ENCODE assay signal across 32 cellular contexts in the genomic region with DNA sequence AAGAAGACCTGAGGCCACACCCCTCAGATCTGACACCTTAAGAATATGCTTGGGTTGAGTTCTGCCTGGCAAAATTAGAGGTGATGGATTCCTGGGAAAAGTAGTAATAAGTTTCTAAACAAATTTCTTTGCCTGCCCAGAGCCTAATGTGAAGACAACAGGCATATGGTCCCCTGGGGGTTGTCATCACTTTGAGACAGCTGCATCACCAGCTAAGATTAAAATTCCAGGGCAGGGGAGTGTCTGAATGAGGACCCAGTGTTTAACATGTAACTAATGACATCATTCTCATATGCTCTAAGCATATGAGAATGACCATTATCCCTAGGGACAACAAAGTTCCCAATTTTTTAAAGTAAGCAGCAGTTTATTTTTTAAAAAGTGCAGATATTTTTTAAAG.
"Had no signal": no experiment of that assay in that cellular context is flagged by ENCODE, and none has a peak within 500 bp of the region (broad histone marks: within the 10 kb centered on the region; RNA-seq: fewer than 3 reads in every experiment).

No MANE protein-coding gene starts in this region.

- H3K27me3 Mint-ChIP-seq: progenitor cell of endocrine pancreas; stimulated activated memory B cell treated with anti-CD40 and anti-IgM and Interleukin-4, amounts not matched to agents 10 μg/mL and 1 μg/mL and 100 μg/mL, for 72 hours; stimulated activated naive CD8-positive, alpha-beta T cell treated with anti-CD3 and anti-CD28 coated beads, Interleukin-15, amount 100 ng/mL, for 72 hours; type B pancreatic cell had no signal

- H3K79me2 ChIP-seq: parathyroid adenoma had no signal

- H3K4me3 ChIP-seq: neural progenitor cell, ovary, psoas muscle, right lobe of liver, sigmoid colon, skin epidermis, smooth muscle cell, spleen, suprapubic skin, testis, tibial artery, transverse colon, upper lobe of right lung, uterus had no signal

- H3K4me2 ChIP-seq: neural progenitor cell, smooth muscle cell had no signal

- H3K9ac ChIP-seq: neural progenitor cell, parathyroid adenoma had no signal

- H3K4me3 Mint-ChIP-seq: natural killer cell; nephron; neural progenitor cell; stimulated activated memory B cell treated with anti-CD40 and anti-IgM and Interleukin-4, amounts not matched to agents 10 μg/mL and 1 μg/mL and 100 μg/mL, for 72 hours; stimulated activated naive CD8-positive, alpha-beta T cell treated with anti-CD3 and anti-CD28 coated beads, Interleukin-15, amount 100 ng/mL, for 72 hours; type B pancreatic cell had no signal

- H3K4me1 ChIP-seq: neural progenitor cell, parathyroid adenoma, psoas muscle, right lobe of liver, sigmoid colon, spleen, suprapubic skin, testis, tibial artery, transverse colon, upper lobe of right lung, uterus had no signal

- H3K27ac Mint-ChIP-seq: natural killer cell; nephron; neural progenitor cell; progenitor cell of endocrine pancreas; stimulated activated memory B cell treated with anti-CD40 and anti-IgM and Interleukin-4, amounts not matched to agents 10 μg/mL and 1 μg/mL and 100 μg/mL, for 72 hours; type B pancreatic cell had no signal

- H3K36me3 ChIP-seq: neural progenitor cell, ovary, right lobe of liver, sigmoid colon, spleen, suprapubic skin, tibial artery, transverse colon, upper lobe of right lung, uterus had no signal

- DNase-seq: natural killer cell; occipital lobe; ovary; posterior cingulate gyrus; psoas muscle; right cardiac atrium; right lobe of liver; sigmoid colon; spleen; stimulated activated CD4-positive, alpha-beta T cell treated with anti-CD3 and anti-CD28 coated beads, Interleukin-12 subunit alpha, Interleukin-12 subunit beta, amount 100 ng/mL, for 4 hours; stimulated activated CD4-positive, alpha-beta T cell treated with anti-CD3 and anti-CD28 coated beads, Interleukin-1b, Interleukin-23, amount 100 ng/mL, for 48 hours; stimulated activated CD4-positive, alpha-beta T cell treated with anti-CD3 and anti-CD28 coated beads, Interleukin-4, amount 100 ng/mL, for 1 hour; stimulated activated CD4-positive, alpha-beta T cell treated with anti-CD3 and anti-CD28 coated beads, Interleukin-4, amount 100 ng/mL, for 4 hours; stimulated activated CD8-positive, alpha-beta memory T cell treated with anti-CD3 and anti-CD28 coated beads, Interleukin-4, amount 100 ng/mL, for 48 hours; stimulated activated naive CD4-positive, alpha-beta T cell; stimulated activated naive CD8-positive, alpha-beta T cell treated with anti-CD3 and anti-CD28 coated beads, Interleukin-15, amount 100 ng/mL, for 72 hours; stimulated activated naive CD8-positive, alpha-beta T cell treated with anti-CD3 and anti-CD28 coated beads, Interleukin-15, Interleukin-2, amounts not matched to agents 100 U/mL and 50 U/mL, for 24 hours; substantia nigra; testis; tibial artery; transverse colon; upper lobe of right lung; uterus had no signal

- H2AFZ ChIP-seq: neural progenitor cell, parathyroid adenoma had no signal

- H3K27ac ChIP-seq: neural progenitor cell, ovary, parathyroid adenoma, psoas muscle, right lobe of liver, sigmoid colon, skin epidermis, spleen, suprapubic skin, testis, tibial artery, transverse colon, upper lobe of right lung, uterus had no signal

- H3K9me3 ChIP-seq: ovary, psoas muscle, right lobe of liver, sigmoid colon, testis, tibial artery, transverse colon, upper lobe of right lung, uterus had no signal

- H3K36me3 Mint-ChIP-seq: natural killer cell; neural progenitor cell; stimulated activated memory B cell treated with anti-CD40 and anti-IgM and Interleukin-4, amounts not matched to agents 10 μg/mL and 1 μg/mL and 100 μg/mL, for 72 hours; type B pancreatic cell had no signal

- H3K27me3 ChIP-seq: neural progenitor cell, ovary, right lobe of liver, sigmoid colon, spleen, suprapubic skin, testis, tibial artery, transverse colon, upper lobe of right lung, uterus had no signal

- H3K4me1 Mint-ChIP-seq: natural killer cell; nephron; neural progenitor cell; stimulated activated memory B cell treated with anti-CD40 and anti-IgM and Interleukin-4, amounts not matched to agents 10 μg/mL and 1 μg/mL and 100 μg/mL, for 72 hours; stimulated activated naive CD8-positive, alpha-beta T cell treated with anti-CD3 and anti-CD28 coated beads, Interleukin-15, amount 100 ng/mL, for 72 hours had no signal
